In genomic region chr16:10548404-10548803, GRCh38 we compare ENCODE assay signal across 27 cellular contexts.
"Had no signal": no experiment of that assay in that cellular context is flagged by ENCODE, and none has a peak within 500 bp of the region (broad histone marks: within the 10 kb centered on the region; RNA-seq: fewer than 3 reads in every experiment).

No MANE protein-coding gene starts in this region.

- ATAC-seq: stimulated activated effector memory CD8-positive, alpha-beta T cell treated with anti-CD3 and anti-CD28 coated beads, Interleukin-12 subunit alpha, Interleukin-12 subunit beta, amount 100 ng/mL, for 72 hours; stimulated activated memory B cell treated with anti-CD40 and anti-IgM and Interleukin-4, amounts not matched to agents 10 μg/mL and 1 μg/mL and 100 μg/mL, for 72 hours; stimulated activated naive B cell treated with anti-CD40 and anti-IgM and Interleukin-4, amounts not matched to agents 10 μg/mL and 1 μg/mL and 100 μg/mL, for 72 hours; stimulated activated naive CD8-positive, alpha-beta T cell treated with anti-CD3 and anti-CD28 coated beads, Interleukin-15, Interleukin-2, amounts not matched to agents 100 U/mL and 50 U/mL, for 24 hours; upper lobe of right lung had no signal

- H3K4me1 ChIP-seq: suprapubic skin, testis, thyroid gland, uterus, vagina had no signal

- H3K4me3 Mint-ChIP-seq: stimulated activated effector memory CD8-positive, alpha-beta T cell treated with anti-CD3 and anti-CD28 coated beads, Interleukin-12 subunit alpha, Interleukin-12 subunit beta, amount 100 ng/mL, for 72 hours; stimulated activated memory B cell treated with anti-CD40 and anti-IgM and Interleukin-4, amounts not matched to agents 10 μg/mL and 1 μg/mL and 100 μg/mL, for 72 hours; stimulated activated naive B cell treated with anti-CD40 and anti-IgM and Interleukin-4, amounts not matched to agents 10 μg/mL and 1 μg/mL and 100 μg/mL, for 72 hours; stimulated activated naive CD8-positive, alpha-beta T cell treated with anti-CD3 and anti-CD28 coated beads, Interleukin-15, Interleukin-2, amounts not matched to agents 100 ng/mL and 50 ng/mL, for 24 hours; type B pancreatic cell had no signal

- H3K4me3 ChIP-seq: stomach, suprapubic skin, testis, thoracic aorta, thyroid gland, tibial artery, tibial nerve, transverse colon, upper lobe of left lung, upper lobe of right lung, uterus, vagina had no signal

- H3K27ac Mint-ChIP-seq: stimulated activated effector memory CD8-positive, alpha-beta T cell treated with anti-CD3 and anti-CD28 coated beads, Interleukin-12 subunit alpha, Interleukin-12 subunit beta, amount 100 ng/mL, for 72 hours; stimulated activated memory B cell treated with anti-CD40 and anti-IgM and Interleukin-4, amounts not matched to agents 10 μg/mL and 1 μg/mL and 100 μg/mL, for 72 hours; stimulated activated naive B cell treated with anti-CD40 and anti-IgM and Interleukin-4, amounts not matched to agents 10 μg/mL and 1 μg/mL and 100 μg/mL, for 72 hours; stimulated activated naive CD8-positive, alpha-beta T cell treated with anti-CD3 and anti-CD28 coated beads, Interleukin-15, Interleukin-2, amounts not matched to agents 100 ng/mL and 50 ng/mL, for 24 hours; type B pancreatic cell had no signal

- DNase-seq: stimulated activated CD4-positive, alpha-beta T cell treated with anti-CD3 and anti-CD28 coated beads, Interleukin-2, amount 100 ng/mL, for 48 hours; stimulated activated CD4-positive, alpha-beta T cell treated with anti-CD3 and anti-CD28 coated beads, Interleukin-4, amount 100 ng/mL, for 1 hour; stimulated activated CD4-positive, alpha-beta T cell treated with anti-CD3 and anti-CD28 coated beads, Interleukin-4, amount 100 ng/mL, for 24 hours; stimulated activated CD4-positive, alpha-beta T cell treated with anti-CD3 and anti-CD28 coated beads, Interleukin-4, amount 100 ng/mL, for 4 hours; stimulated activated CD8-positive, alpha-beta memory T cell treated with anti-CD3 and anti-CD28 coated beads, Interleukin-4, amount 100 ng/mL, for 48 hours; stimulated activated naive B cell treated with anti-CD40 and anti-IgM and Interleukin-4, amounts not matched to agents 10 μg/mL and 1 μg/mL and 100 μg/mL, for 72 hours; stimulated activated naive CD4-positive, alpha-beta T cell; stimulated activated naive CD4-positive, alpha-beta T cell treated with Interleukin-2 at 50 U/mL for 16 hours; stimulated activated naive CD8-positive, alpha-beta T cell treated with anti-CD3 and anti-CD28 coated beads, Interleukin-15, Interleukin-2, amounts not matched to agents 100 U/mL and 50 U/mL, for 24 hours; stomach; substantia nigra; testis; thyroid gland; tibial artery; trophoblast cell; upper lobe of left lung; upper lobe of right lung; uterus had no signal

- H3K9me3 ChIP-seq: testis, thyroid gland, tibial artery, transverse colon, vagina had no signal

- H3K27me3 Mint-ChIP-seq: stimulated activated naive B cell treated with anti-CD40 and anti-IgM and Interleukin-4, amounts not matched to agents 10 μg/mL and 1 μg/mL and 100 μg/mL, for 72 hours; type B pancreatic cell had no signal

- H3K36me3 ChIP-seq: uterus had no signal
